9 cellular contexts compared by ENCODE assay signal in genomic region chr22:42946551-42947198, GRCh38.
A peak's percentile ranks its signal among the peaks of the same experiment; 100 is the strongest.
DNase-seq lines count a peak whose midpoint lies in the region; ATAC-seq, FAIRE-seq and TF ChIP-seq lines count a peak whose summit lies in the region.
"Had no signal": no experiment of that assay in that cellular context is flagged by ENCODE, and none has a peak within 500 bp of the region (broad histone marks: within the 10 kb centered on the region; RNA-seq: fewer than 3 reads in every experiment).

No MANE protein-coding gene starts in this region.

- peak; percentile 75 for FAIRE-seq in GM12891 (lab: Jason Lieb, UNC)

- ATAC-seq in sciatic nerve (peak; percentile 13), HG03135 (IDR thresholded peaks at IDR 0.05; ENCODE audit: unreplicated experiment) (no peak)

- no peak for TF ChIP-seq CTCF in esophagus muscularis mucosa (IDR thresholded peaks at IDR 0.05)

- DNase-seq in GM12891 (ENCODE audit: insufficient read length, low spot score): no peak
- DNase-seq in RPMI7951 (ENCODE audit: low read depth): peak; percentile 42
- DNase-seq in esophagus muscularis mucosa (ENCODE audit: extremely low spot score): no peak
- no peak for DNase-seq in sciatic nerve (ENCODE audit: low spot score)
- DNase-seq in NK-92 treated with Interleukin-12 subunit alpha and Interleukin-12 subunit beta, amount 100 ng/mL, for 24 hours (lab: John Stamatoyannopoulos, UW): no peak
- no peak for DNase-seq in dedifferentiated amniotic fluid mesenchymal stem cell (ENCODE audit: extremely low spot score)
- DNase-seq in activated T-cell treated with anti-CD3 and anti-CD28 coated beads for 4 hours: no peak

- no peaks in the 10 kb centered on the region for H3K27me3 ChIP-seq in esophagus muscularis mucosa
- H3K27me3 ChIP-seq: tibial nerve had no signal

- no peak for TF ChIP-seq EP300 in esophagus muscularis mucosa (IDR thresholded peaks at IDR 0.05)

- H3K9me3 ChIP-seq in esophagus muscularis mucosa: no peaks in the 10 kb centered on the region
- H3K9me3 ChIP-seq: tibial nerve had no signal

- intact Hi-C loops in esophagus muscularis mucosa (cut with DNase I): no loop called here
- intact Hi-C loops in sciatic nerve (cut with DNase I): no loop called here

- H3K4me1 ChIP-seq in esophagus muscularis mucosa: peaks cover 75 to 98% (median 92%) of the 10 kb centered on the region in 4 donors

- no peak for TF ChIP-seq POLR2A in GM12891 (IDR thresholded peaks at IDR 0.05; ENCODE audit: low read depth, low read length)
- TF ChIP-seq POLR2A in esophagus muscularis mucosa (IDR thresholded peaks at IDR 0.05; ENCODE audit: low read depth): no peak

- WGBS in esophagus muscularis mucosa: 78% methylated on average over 15 of the region's 16 CpGs

- H3K27ac ChIP-seq in esophagus muscularis mucosa (replicated peaks in 1 of 4): peak overlapping the region; percentile 65 to 95 (median 83)

- no peaks in the 10 kb centered on the region for H3K36me3 ChIP-seq in esophagus muscularis mucosa
- H3K36me3 ChIP-seq: tibial nerve had no signal

- H3K4me3 ChIP-seq in esophagus muscularis mucosa: no peak overlapping the region
- H3K4me3 ChIP-seq: tibial nerve had no signal

TF ChIP-seq in GM12891, 5 proteins besides CTCF, POLR2A, EP300 and RAD21:
- no peak for TF ChIP-seq POLR2AphosphoS5 (IDR thresholded peaks at IDR 0.05; ENCODE audit: low read depth, low read length)
- TF ChIP-seq PAX5 (IDR thresholded peaks at IDR 0.05; ENCODE audit: insufficient read depth, low read length, severe bottlenecking): no peak
- no peak for TF ChIP-seq TAF1 (IDR thresholded peaks at IDR 0.05; ENCODE audit: low read depth, low read length)
- no peak for TF ChIP-seq POU2F2 (IDR thresholded peaks at IDR 0.05; ENCODE audit: low read depth, low read length)
- no peak for TF ChIP-seq SPI1 (IDR thresholded peaks at IDR 0.05; ENCODE audit: low read depth, low read length)
